6 cellular contexts compared by ENCODE assay signal in genomic region chr2:181884601-181885000, GRCh38.
"Had no signal": no experiment of that assay in that cellular context is flagged by ENCODE, and none has a peak within 500 bp of the region (broad histone marks: within the 10 kb centered on the region; RNA-seq: fewer than 3 reads in every experiment).

No MANE protein-coding gene starts in this region.

- H2AFZ ChIP-seq: GM23248 had no signal

- DNase-seq: GM23248, GOT3, H7, HFFc6 had no signal

- H3K36me3 ChIP-seq: HAP-1 had no signal

- H3K9me3 ChIP-seq: HAP-1 had no signal

- H3K9ac ChIP-seq: GM23248 had no signal

- H3K27ac ChIP-seq: GM23248, HL-60 had no signal

- H3K4me3 ChIP-seq: GM23248, HAP-1 had no signal
